8 cellular contexts compared by ENCODE assay signal in genomic region chr2:135797497-135798274, GRCh38. TPM values are rescaled to one million over a fixed set of nuclear protein-coding genes. Genes with fewer than 3 reads are reported as not detected.
DNase-seq lines count a peak whose midpoint lies in the region; ATAC-seq and TF ChIP-seq lines count a peak whose summit lies in the region.

No MANE protein-coding gene starts in this region.

- ATAC-seq in activated naive CD4-positive, alpha-beta T cell treated with anti-CD3 and anti-CD28 coated beads, Interleukin-2, amount 50 U/mL, for 72 hours = peak; percentile 76 to 83
- peak; percentile 90 for ATAC-seq in Right ventricle myocardium superior (ENCODE audit: poor library complexity)
- ATAC-seq in GM21367 (IDR thresholded peaks at IDR 0.05; ENCODE audit: unreplicated experiment) = no peak

- no peak overlapping the region for H3K27ac Mint-ChIP-seq in HFFc6
- H3K27ac Mint-ChIP-seq in activated naive CD4-positive, alpha-beta T cell treated with anti-CD3 and anti-CD28 coated beads, Interleukin-2, amount 50 U/mL, for 72 hours = no peak overlapping the region

- no peak overlapping the region for H3K4me3 Mint-ChIP-seq in HFFc6

- TF ChIP-seq CTCF in GM10248 (IDR thresholded peaks at IDR 0.05; ENCODE audit: control extremely low read depth, extremely low read depth, low read depth, missing control alignments) (peak; percentile 99), HFFc6 (IDR thresholded peaks at IDR 0.05) (peak; percentile 97)

- POLR2A ChIA-PET in GM10248 (lab: Yijun Ruan, JAX) = no interaction called here

- H3K27me3 Mint-ChIP-seq in HFFc6 (ENCODE audit: insufficient read depth) = peaks cover 2% of the 10 kb centered on the region; the same call in 1 of the 2 replicates

- CTCF ChIA-PET in GM10248 (lab: Yijun Ruan, JAX) = interaction anchor here (0.6 to 8.3 kb wide), 56 partner anchors 14 to 1632 kb away, joined by 3 to 187 read pairs (median 4); partner anchors contain the start of genes LCT and MCM6

- peaks cover 11% of the 10 kb centered on the region for H3K4me1 Mint-ChIP-seq in HFFc6 (ENCODE audit: low read depth)

- H3K36me3 Mint-ChIP-seq in HFFc6 (ENCODE audit: low read depth) = peaks cover 9% of the 10 kb centered on the region; the same call in 1 of the 2 replicates
- H3K36me3 Mint-ChIP-seq in activated naive CD4-positive, alpha-beta T cell treated with anti-CD3 and anti-CD28 coated beads, Interleukin-2, amount 50 U/mL, for 72 hours = peaks cover 11 to 39% of the 10 kb centered on the region in 2 donors

- peaks cover 17% of the 10 kb centered on the region for H3K9me3 Mint-ChIP-seq in HFFc6
- H3K9me3 Mint-ChIP-seq in activated naive CD4-positive, alpha-beta T cell treated with anti-CD3 and anti-CD28 coated beads, Interleukin-2, amount 50 U/mL, for 72 hours = peaks cover 4 to 19% of the 10 kb centered on the region in 2 donors

- intact Hi-C loops in Right ventricle myocardium superior (cut with DNase I) = no loop called here

- DNase-seq in GM10248 (ENCODE audit: extremely low spot score) (peak; percentile 86), HFFc6 (peak; percentile 77), NCI-H1092 (lab: John Stamatoyannopoulos, UW) (peak; percentile 4), SW 1271 (lab: John Stamatoyannopoulos, UW) (peak; percentile 16 to 68), Right ventricle myocardium superior (peak; percentile 81), pulmonary artery endothelial cell (ENCODE audit: low read depth, low spot score) (peak; percentile 35)
- peak; percentile 76 to 80 for DNase-seq in activated naive CD4-positive, alpha-beta T cell treated with anti-CD3 and anti-CD28 coated beads, Interleukin-2, amount 50 U/mL, for 72 hours (ENCODE audit: low spot score in 2 of 2)

RNA-seq across cellular contexts. Expression of gene LCT, which starts 39.3 kb away (rescaled TPM):
- not detected for total RNA-seq in HFFc6 (2021; fragmentation: NEBNext Ultra II Directional; extraction: Animal tissue kit (Norgen Biotek cat#: 25700))
- under 1 TPM; 0.11 to 0.27 TPM for total RNA-seq in activated naive CD4-positive, alpha-beta T cell treated with anti-CD3 and anti-CD28 coated beads, Interleukin-2, amount 50 U/mL, for 72 hours
- total RNA-seq in Right ventricle myocardium superior = not detected
- total RNA-seq in pulmonary artery endothelial cell = not detected in 2 replicates

RNA-seq across cellular contexts. Expression of gene UBXN4, which starts 56.0 kb away (rescaled TPM):
- total RNA-seq in HFFc6 (2021; fragmentation: NEBNext Ultra II Directional; extraction: Animal tissue kit (Norgen Biotek cat#: 25700)) = 10 to 100 TPM; 65.8 to 89.1 (median 74.3) TPM
- total RNA-seq in activated naive CD4-positive, alpha-beta T cell treated with anti-CD3 and anti-CD28 coated beads, Interleukin-2, amount 50 U/mL, for 72 hours = 100 to 1,000 TPM; 114 to 131 TPM
- 62.0 TPM for total RNA-seq in Right ventricle myocardium superior
- total RNA-seq in pulmonary artery endothelial cell = 68.8 and 79.5 TPM in 2 replicates

Comparison
In these comparisons a context has a peak if more than half of its experiments do, and no peak if none do; other contexts are left out.
1. DNase-seq: peak in every context shown above with its lines; median percentile 86 in GM10248; 81 in Right ventricle myocardium superior; 78 in activated naive CD4-positive, alpha-beta T cell treated with anti-CD3 and anti-CD28 coated beads, Interleukin-2, amount 50 U/mL, for 72 hours; 77 in HFFc6; 42 in SW 1271; 35 in pulmonary artery endothelial cell; 4 in NCI-H1092.